Comparison of ENCODE assay signal across 1 cellular context in the genomic region with DNA sequence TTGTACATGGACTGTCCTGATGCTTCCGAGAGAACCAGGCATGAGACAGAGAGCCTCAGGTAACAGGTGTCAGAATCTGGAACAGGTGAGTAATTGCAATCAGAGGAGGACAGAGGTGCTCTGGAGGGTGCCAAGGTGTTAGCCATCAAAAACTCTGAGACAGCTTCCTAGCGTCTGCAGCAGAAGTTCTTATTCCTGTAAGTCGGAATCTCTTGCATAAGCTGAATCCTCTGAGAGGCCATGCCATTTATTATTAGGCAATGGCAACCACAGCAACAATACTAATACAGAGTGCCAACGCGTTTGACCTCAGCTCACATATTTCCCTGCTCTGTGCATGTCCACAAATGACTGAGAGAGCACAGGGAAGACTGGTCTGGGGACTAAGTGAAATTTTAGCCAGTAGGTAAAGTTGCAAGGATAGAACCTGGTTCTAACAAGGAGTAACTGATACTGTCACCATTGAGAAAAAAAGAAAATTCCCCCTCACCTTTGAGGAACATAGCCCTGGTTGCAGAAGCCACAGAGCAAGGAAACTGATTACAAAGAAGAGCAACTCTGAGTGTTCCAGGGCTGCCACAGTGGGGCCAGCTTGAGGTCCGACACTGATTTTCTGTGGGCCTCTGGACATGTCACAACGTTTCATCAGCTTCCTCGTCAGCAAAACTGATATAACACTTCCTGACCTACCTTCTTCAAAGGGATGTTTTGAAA.
TF ChIP-seq lines count a peak whose summit lies in the region.

No MANE protein-coding gene starts in this region.

TF ChIP-seq in HepG2, 621 proteins besides CTCF, POLR2A, EP300 and RAD21 (continued from another document and continues in another):
- TF ChIP-seq MEF2D (CRISPR knock-in tag; IDR thresholded peaks at IDR 0.05) (peak; percentile 45; the same call in 1 of the 2 replicates), XBP1 (CRISPR knock-in tag; IDR thresholded peaks at IDR 0.05) (no peak), HHEX (CRISPR knock-in tag; IDR thresholded peaks at IDR 0.05) (peak; percentile 10; the same call in 1 of the 2 replicates), ZSCAN29 (CRISPR knock-in tag; conservative IDR thresholded peaks at IDR 0.05) (no peak), SOX5 (CRISPR knock-in tag; IDR thresholded peaks at IDR 0.05; ENCODE audit: borderline replicate concordance) (peak; percentile 50; the same call in 1 of the 2 replicates), ZNF672 (CRISPR knock-in tag; IDR thresholded peaks at IDR 0.05) (no peak), SATB2 (CRISPR knock-in tag; IDR thresholded peaks at IDR 0.05) (no peak), ZNF30 (CRISPR knock-in tag; IDR thresholded peaks at IDR 0.05) (no peak), ZNF761 (CRISPR knock-in tag; conservative IDR thresholded peaks at IDR 0.05) (peak; percentile 83; the same call in 1 of the 2 replicates), SNRNP70 (IDR thresholded peaks at IDR 0.05; ENCODE audit: low read depth, low read length) (no peak), ZNF282 (IDR thresholded peaks at IDR 0.05; ENCODE audit: partially characterized antibody) (no peak), ZKSCAN5 (CRISPR knock-in tag; IDR thresholded peaks at IDR 0.05) (no peak), PLRG1 (conservative IDR thresholded peaks at IDR 0.05) (no peak), GLI4 (CRISPR knock-in tag; IDR thresholded peaks at IDR 0.05; ENCODE audit: borderline replicate concordance) (0 out of 2 replicates have a peak, but pooled peaks have one; percentile 74), ZNF563 (CRISPR knock-in tag; IDR thresholded peaks at IDR 0.05) (no peak), ZNF431 (CRISPR knock-in tag; IDR thresholded peaks at IDR 0.05; ENCODE audit: borderline replicate concordance, low read depth) (no peak), HOXA5 (CRISPR knock-in tag; IDR thresholded peaks at IDR 0.05) (no peak; the same call in 1 of the 2 replicates), ZFP41 (CRISPR knock-in tag; IDR thresholded peaks at IDR 0.05; ENCODE audit: borderline replicate concordance) (no peak), KLF13 (CRISPR knock-in tag; IDR thresholded peaks at IDR 0.05) (no peak), CEBPG (CRISPR knock-in tag; IDR thresholded peaks at IDR 0.05) (peak; percentile 97), MAFF (IDR thresholded peaks at IDR 0.05; ENCODE audit: low read depth, low read length) (peak; percentile 67), PAX8 (CRISPR knock-in tag; IDR thresholded peaks at IDR 0.05; ENCODE audit: borderline replicate concordance) (no peak), ZNF577 (CRISPR knock-in tag; IDR thresholded peaks at IDR 0.05; ENCODE audit: borderline replicate concordance, low read depth) (no peak), POLR2AphosphoS2 (IDR thresholded peaks at IDR 0.05; ENCODE audit: low read depth, low read length) (no peak), NR2F2 (IDR thresholded peaks at IDR 0.05; ENCODE audit: borderline replicate concordance, low read depth) (no peak), ZNF850 (CRISPR knock-in tag; conservative IDR thresholded peaks at IDR 0.05) (no peak), SMARCC2 (IDR thresholded peaks at IDR 0.05) (no peak), RARG (CRISPR knock-in tag; IDR thresholded peaks at IDR 0.05; ENCODE audit: low read depth) (no peak), ZNF205 (CRISPR knock-in tag; IDR thresholded peaks at IDR 0.05) (0 out of 2 replicates have a peak, but pooled peaks have one; percentile 33), ZNF75D (CRISPR knock-in tag; IDR thresholded peaks at IDR 0.05; ENCODE audit: borderline replicate concordance) (no peak), TARDBP (CRISPR knock-in tag; IDR thresholded peaks at IDR 0.05) (no peak; the same call in 1 of the 2 replicates), ZNF788 (CRISPR knock-in tag; IDR thresholded peaks at IDR 0.05; ENCODE audit: borderline replicate concordance) (no peak), ASH2L (IDR thresholded peaks at IDR 0.05; ENCODE audit: insufficient read length, low read depth, low read length) (peak; percentile 93), FOXO1 (CRISPR knock-in tag; IDR thresholded peaks at IDR 0.05) (no peak), REXO4 (CRISPR knock-in tag; IDR thresholded peaks at IDR 0.05; ENCODE audit: borderline replicate concordance) (no peak)
- TF ChIP-seq, protein P1, sequence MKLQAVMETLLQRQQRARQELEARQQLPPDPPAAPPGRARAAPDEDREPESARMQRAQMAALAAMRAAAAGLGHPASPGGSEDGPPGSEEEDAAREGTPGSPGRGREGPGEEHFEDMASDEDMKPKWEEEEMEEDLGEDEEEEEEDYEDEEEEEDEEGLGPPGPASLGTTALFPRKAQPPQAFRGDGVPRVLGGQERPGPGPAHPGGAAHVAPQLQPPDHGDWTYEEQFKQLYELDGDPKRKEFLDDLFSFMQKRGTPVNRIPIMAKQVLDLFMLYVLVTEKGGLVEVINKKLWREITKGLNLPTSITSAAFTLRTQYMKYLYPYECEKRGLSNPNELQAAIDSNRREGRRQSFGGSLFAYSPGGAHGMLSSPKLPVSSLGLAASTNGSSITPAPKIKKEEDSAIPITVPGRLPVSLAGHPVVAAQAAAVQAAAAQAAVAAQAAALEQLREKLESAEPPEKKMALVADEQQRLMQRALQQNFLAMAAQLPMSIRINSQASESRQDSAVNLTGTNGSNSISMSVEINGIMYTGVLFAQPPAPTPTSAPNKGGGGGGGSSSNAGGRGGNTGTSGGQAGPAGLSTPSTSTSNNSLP (IDR thresholded peaks at IDR 0.05; ENCODE audit: low read depth, low read length), result no peak
- TF ChIP-seq, protein P2, sequence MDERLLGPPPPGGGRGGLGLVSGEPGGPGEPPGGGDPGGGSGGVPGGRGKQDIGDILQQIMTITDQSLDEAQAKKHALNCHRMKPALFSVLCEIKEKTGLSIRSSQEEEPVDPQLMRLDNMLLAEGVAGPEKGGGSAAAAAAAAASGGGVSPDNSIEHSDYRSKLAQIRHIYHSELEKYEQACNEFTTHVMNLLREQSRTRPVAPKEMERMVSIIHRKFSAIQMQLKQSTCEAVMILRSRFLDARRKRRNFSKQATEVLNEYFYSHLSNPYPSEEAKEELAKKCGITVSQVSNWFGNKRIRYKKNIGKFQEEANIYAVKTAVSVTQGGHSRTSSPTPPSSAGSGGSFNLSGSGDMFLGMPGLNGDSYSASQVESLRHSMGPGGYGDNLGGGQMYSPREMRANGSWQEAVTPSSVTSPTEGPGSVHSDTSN (CRISPR knock-in tag; IDR thresholded peaks at IDR 0.05), result no peak
- TF ChIP-seq, protein P3, sequence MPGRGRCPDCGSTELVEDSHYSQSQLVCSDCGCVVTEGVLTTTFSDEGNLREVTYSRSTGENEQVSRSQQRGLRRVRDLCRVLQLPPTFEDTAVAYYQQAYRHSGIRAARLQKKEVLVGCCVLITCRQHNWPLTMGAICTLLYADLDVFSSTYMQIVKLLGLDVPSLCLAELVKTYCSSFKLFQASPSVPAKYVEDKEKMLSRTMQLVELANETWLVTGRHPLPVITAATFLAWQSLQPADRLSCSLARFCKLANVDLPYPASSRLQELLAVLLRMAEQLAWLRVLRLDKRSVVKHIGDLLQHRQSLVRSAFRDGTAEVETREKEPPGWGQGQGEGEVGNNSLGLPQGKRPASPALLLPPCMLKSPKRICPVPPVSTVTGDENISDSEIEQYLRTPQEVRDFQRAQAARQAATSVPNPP (CRISPR knock-in tag; IDR thresholded peaks at IDR 0.05), result no peak
- TF ChIP-seq, protein P4, sequence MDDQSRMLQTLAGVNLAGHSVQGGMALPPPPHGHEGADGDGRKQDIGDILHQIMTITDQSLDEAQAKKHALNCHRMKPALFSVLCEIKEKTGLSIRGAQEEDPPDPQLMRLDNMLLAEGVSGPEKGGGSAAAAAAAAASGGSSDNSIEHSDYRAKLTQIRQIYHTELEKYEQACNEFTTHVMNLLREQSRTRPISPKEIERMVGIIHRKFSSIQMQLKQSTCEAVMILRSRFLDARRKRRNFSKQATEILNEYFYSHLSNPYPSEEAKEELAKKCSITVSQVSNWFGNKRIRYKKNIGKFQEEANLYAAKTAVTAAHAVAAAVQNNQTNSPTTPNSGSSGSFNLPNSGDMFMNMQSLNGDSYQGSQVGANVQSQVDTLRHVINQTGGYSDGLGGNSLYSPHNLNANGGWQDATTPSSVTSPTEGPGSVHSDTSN (CRISPR knock-in tag; IDR thresholded peaks at IDR 0.05; ENCODE audit: borderline replicate concordance), result no peak
- TF ChIP-seq, protein P5, sequence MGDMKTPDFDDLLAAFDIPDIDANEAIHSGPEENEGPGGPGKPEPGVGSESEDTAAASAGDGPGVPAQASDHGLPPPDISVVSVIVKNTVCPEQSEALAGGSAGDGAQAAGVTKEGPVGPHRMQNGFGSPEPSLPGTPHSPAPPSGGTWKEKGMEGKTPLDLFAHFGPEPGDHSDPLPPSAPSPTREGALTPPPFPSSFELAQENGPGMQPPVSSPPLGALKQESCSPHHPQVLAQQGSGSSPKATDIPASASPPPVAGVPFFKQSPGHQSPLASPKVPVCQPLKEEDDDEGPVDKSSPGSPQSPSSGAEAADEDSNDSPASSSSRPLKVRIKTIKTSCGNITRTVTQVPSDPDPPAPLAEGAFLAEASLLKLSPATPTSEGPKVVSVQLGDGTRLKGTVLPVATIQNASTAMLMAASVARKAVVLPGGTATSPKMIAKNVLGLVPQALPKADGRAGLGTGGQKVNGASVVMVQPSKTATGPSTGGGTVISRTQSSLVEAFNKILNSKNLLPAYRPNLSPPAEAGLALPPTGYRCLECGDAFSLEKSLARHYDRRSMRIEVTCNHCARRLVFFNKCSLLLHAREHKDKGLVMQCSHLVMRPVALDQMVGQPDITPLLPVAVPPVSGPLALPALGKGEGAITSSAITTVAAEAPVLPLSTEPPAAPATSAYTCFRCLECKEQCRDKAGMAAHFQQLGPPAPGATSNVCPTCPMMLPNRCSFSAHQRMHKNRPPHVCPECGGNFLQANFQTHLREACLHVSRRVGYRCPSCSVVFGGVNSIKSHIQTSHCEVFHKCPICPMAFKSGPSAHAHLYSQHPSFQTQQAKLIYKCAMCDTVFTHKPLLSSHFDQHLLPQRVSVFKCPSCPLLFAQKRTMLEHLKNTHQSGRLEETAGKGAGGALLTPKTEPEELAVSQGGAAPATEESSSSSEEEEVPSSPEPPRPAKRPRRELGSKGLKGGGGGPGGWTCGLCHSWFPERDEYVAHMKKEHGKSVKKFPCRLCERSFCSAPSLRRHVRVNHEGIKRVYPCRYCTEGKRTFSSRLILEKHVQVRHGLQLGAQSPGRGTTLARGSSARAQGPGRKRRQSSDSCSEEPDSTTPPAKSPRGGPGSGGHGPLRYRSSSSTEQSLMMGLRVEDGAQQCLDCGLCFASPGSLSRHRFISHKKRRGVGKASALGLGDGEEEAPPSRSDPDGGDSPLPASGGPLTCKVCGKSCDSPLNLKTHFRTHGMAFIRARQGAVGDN (CRISPR knock-in tag; IDR thresholded peaks at IDR 0.05), result no peak
- TF ChIP-seq, protein P6, sequence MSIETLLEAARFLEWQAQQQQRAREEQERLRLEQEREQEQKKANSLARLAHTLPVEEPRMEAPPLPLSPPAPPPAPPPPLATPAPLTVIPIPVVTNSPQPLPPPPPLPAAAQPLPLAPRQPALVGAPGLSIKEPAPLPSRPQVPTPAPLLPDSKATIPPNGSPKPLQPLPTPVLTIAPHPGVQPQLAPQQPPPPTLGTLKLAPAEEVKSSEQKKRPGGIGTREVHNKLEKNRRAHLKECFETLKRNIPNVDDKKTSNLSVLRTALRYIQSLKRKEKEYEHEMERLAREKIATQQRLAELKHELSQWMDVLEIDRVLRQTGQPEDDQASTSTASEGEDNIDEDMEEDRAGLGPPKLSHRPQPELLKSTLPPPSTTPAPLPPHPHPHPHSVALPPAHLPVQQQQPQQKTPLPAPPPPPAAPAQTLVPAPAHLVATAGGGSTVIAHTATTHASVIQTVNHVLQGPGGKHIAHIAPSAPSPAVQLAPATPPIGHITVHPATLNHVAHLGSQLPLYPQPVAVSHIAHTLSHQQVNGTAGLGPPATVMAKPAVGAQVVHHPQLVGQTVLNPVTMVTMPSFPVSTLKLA (IDR thresholded peaks at IDR 0.05), result no peak
- TF ChIP-seq, protein P7, sequence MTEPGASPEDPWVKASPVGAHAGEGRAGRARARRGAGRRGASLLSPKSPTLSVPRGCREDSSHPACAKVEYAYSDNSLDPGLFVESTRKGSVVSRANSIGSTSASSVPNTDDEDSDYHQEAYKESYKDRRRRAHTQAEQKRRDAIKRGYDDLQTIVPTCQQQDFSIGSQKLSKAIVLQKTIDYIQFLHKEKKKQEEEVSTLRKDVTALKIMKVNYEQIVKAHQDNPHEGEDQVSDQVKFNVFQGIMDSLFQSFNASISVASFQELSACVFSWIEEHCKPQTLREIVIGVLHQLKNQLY (CRISPR knock-in tag; IDR thresholded peaks at IDR 0.05), result no peak
- TF ChIP-seq, protein P8, sequence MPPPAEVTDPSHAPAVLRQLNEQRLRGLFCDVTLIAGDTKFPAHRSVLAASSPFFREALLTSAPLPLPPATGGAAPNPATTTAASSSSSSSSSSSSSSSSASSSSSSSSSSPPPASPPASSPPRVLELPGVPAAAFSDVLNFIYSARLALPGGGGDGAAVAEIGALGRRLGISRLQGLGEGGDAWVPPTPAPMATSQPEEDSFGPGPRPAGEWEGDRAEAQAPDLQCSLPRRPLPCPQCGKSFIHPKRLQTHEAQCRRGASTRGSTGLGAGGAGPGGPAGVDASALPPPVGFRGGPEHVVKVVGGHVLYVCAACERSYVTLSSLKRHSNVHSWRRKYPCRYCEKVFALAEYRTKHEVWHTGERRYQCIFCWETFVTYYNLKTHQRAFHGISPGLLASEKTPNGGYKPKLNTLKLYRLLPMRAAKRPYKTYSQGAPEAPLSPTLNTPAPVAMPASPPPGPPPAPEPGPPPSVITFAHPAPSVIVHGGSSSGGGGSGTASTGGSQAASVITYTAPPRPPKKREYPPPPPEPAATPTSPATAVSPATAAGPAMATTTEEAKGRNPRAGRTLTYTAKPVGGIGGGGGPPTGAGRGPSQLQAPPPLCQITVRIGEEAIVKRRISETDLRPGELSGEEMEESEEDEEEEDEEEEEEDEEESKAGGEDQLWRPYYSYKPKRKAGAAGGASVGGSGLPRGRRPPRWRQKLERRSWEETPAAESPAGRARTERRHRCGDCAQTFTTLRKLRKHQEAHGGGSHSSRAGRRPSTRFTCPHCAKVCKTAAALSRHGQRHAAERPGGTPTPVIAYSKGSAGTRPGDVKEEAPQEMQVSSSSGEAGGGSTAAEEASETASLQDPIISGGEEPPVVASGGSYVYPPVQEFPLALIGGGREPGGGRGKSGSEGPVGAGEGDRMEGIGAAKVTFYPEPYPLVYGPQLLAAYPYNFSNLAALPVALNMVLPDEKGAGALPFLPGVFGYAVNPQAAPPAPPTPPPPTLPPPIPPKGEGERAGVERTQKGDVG (CRISPR knock-in tag; IDR thresholded peaks at IDR 0.05; ENCODE audit: borderline replicate concordance), result no peak
- TF ChIP-seq, protein P9, sequence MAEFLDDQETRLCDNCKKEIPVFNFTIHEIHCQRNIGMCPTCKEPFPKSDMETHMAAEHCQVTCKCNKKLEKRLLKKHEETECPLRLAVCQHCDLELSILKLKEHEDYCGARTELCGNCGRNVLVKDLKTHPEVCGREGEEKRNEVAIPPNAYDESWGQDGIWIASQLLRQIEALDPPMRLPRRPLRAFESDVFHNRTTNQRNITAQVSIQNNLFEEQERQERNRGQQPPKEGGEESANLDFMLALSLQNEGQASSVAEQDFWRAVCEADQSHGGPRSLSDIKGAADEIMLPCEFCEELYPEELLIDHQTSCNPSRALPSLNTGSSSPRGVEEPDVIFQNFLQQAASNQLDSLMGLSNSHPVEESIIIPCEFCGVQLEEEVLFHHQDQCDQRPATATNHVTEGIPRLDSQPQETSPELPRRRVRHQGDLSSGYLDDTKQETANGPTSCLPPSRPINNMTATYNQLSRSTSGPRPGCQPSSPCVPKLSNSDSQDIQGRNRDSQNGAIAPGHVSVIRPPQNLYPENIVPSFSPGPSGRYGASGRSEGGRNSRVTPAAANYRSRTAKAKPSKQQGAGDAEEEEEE (CRISPR knock-in tag; IDR thresholded peaks at IDR 0.05; ENCODE audit: borderline replicate concordance), result no peak
